Comparison of ENCODE assay signal across 1 cellular context in genomic region chr11:78188809-78189724, GRCh38.
A peak's percentile ranks its signal among the peaks of the same experiment; 100 is the strongest.
TF ChIP-seq lines count a peak whose summit lies in the region.

Gene USP35 (plus strand): TSS chr11:78188919. CDS start chr11:78196246, 7,327 bp downstream.

TF ChIP-seq in HepG2, 621 proteins besides CTCF, POLR2A, EP300 and RAD21 (continued from another document and continues in another):
- no peak for TF ChIP-seq FUBP1 (CRISPR knock-in tag; IDR thresholded peaks at IDR 0.05; ENCODE audit: borderline replicate concordance)
- no peak for TF ChIP-seq PITX1 (CRISPR knock-in tag; IDR thresholded peaks at IDR 0.05)
- no peak for TF ChIP-seq PAWR (CRISPR knock-in tag; IDR thresholded peaks at IDR 0.05; ENCODE audit: borderline replicate concordance)
- no peak for TF ChIP-seq SATB2 (CRISPR knock-in tag; IDR thresholded peaks at IDR 0.05)
- no peak for TF ChIP-seq YEATS4 (CRISPR knock-in tag; IDR thresholded peaks at IDR 0.05; ENCODE audit: borderline replicate concordance)
- TF ChIP-seq ZNF619 (CRISPR knock-in tag; IDR thresholded peaks at IDR 0.05): no peak
- 0 out of 2 replicates have a peak, but pooled peaks have one; percentile 16 for TF ChIP-seq HMG20A (CRISPR knock-in tag; IDR thresholded peaks at IDR 0.05; ENCODE audit: borderline replicate concordance)
- no peak for TF ChIP-seq ZBTB25 (CRISPR knock-in tag; IDR thresholded peaks at IDR 0.05)
- no peak for TF ChIP-seq CENPT (CRISPR knock-in tag; IDR thresholded peaks at IDR 0.05; ENCODE audit: low read depth)
- TF ChIP-seq ZNF850 (CRISPR knock-in tag; conservative IDR thresholded peaks at IDR 0.05): no peak
- TF ChIP-seq ZNF576 (CRISPR knock-in tag; IDR thresholded peaks at IDR 0.05): no peak
- TF ChIP-seq ZNF367 (CRISPR knock-in tag; IDR thresholded peaks at IDR 0.05; ENCODE audit: borderline replicate concordance): 0 out of 2 replicates have a peak, but pooled peaks have one; percentile 55
- TF ChIP-seq ZNF710 (CRISPR knock-in tag; IDR thresholded peaks at IDR 0.05; ENCODE audit: borderline replicate concordance): peak; percentile 18; the same call in 1 of the 2 replicates
- TF ChIP-seq NFAT5 (CRISPR knock-in tag; IDR thresholded peaks at IDR 0.05): peak; percentile 65; the same call in 1 of the 2 replicates
- TF ChIP-seq PRDM10 (CRISPR knock-in tag; IDR thresholded peaks at IDR 0.05; ENCODE audit: low read depth): peak; percentile 31; the same call in 1 of the 2 replicates
- TF ChIP-seq REST (IDR thresholded peaks at IDR 0.05; ENCODE audit: borderline replicate concordance in 1 of 2, low read depth in 1 of 2, low read length in 2 of 2): no peak
- no peak for TF ChIP-seq MBNL3 (CRISPR knock-in tag; conservative IDR thresholded peaks at IDR 0.05)
- peak; percentile 59; the same call in 1 of the 2 replicates for TF ChIP-seq MXD1 (CRISPR knock-in tag; IDR thresholded peaks at IDR 0.05)
- peak; percentile 40; the same call in 1 of the 2 replicates for TF ChIP-seq ZNF780A (CRISPR knock-in tag; IDR thresholded peaks at IDR 0.05)
- peak; percentile 81; the same call in 1 of the 2 replicates for TF ChIP-seq GFI1 (CRISPR knock-in tag; IDR thresholded peaks at IDR 0.05; ENCODE audit: borderline replicate concordance)
- TF ChIP-seq ZNF746 (CRISPR knock-in tag; IDR thresholded peaks at IDR 0.05): no peak
- no peak for TF ChIP-seq ZNF232 (CRISPR knock-in tag; IDR thresholded peaks at IDR 0.05; ENCODE audit: borderline replicate concordance)
- TF ChIP-seq LCORL (IDR thresholded peaks at IDR 0.05): no peak
- peak; percentile 36; the same call in 1 of the 2 replicates for TF ChIP-seq LCORL (CRISPR knock-in tag; IDR thresholded peaks at IDR 0.05)
- no peak for TF ChIP-seq GLMP (CRISPR knock-in tag; IDR thresholded peaks at IDR 0.05; ENCODE audit: borderline replicate concordance)
- peak; percentile 71; the same call in 1 of the 2 replicates for TF ChIP-seq TBX2 (CRISPR knock-in tag; IDR thresholded peaks at IDR 0.05; ENCODE audit: borderline replicate concordance)
- TF ChIP-seq SAP130 (CRISPR knock-in tag; IDR thresholded peaks at IDR 0.05; ENCODE audit: low read depth): peak; percentile 63; the same call in 1 of the 2 replicates
- peak; percentile 54 for TF ChIP-seq ZFY (CRISPR knock-in tag; IDR thresholded peaks at IDR 0.05)
- TF ChIP-seq CBX5 (CRISPR knock-in tag; IDR thresholded peaks at IDR 0.05; ENCODE audit: borderline replicate concordance): no peak
- TF ChIP-seq FOXO1 (CRISPR knock-in tag; IDR thresholded peaks at IDR 0.05): no peak
- no peak for TF ChIP-seq NFE2L1 (CRISPR knock-in tag; IDR thresholded peaks at IDR 0.05; ENCODE audit: borderline replicate concordance)
- peak; percentile 88 for TF ChIP-seq ATF7-NPFF (CRISPR knock-in tag; IDR thresholded peaks at IDR 0.05; ENCODE audit: low read depth)
- peak; percentile 71; the same call in 1 of the 2 replicates for TF ChIP-seq KAT7 (CRISPR knock-in tag; IDR thresholded peaks at IDR 0.05; ENCODE audit: borderline replicate concordance)
